18 cellular contexts compared by ENCODE assay signal in the genomic region with DNA sequence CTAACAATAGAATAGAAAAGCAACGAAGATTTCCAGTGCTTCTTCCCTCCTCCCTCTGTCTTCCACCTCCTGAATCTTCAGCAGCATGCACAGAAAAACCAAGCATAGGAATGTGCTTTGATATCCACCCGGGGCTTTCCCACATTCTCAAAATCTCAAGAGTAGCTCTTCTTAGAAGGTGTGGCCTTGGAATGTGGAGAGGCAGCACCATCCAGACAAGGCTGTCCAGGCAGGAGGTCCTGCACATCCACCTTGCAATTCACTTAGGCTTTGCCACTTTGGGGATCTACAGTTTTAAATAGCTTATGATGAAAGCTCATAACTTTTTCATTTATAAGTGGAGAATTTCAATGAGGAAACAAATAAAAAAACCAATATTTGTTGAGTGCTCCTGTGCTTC.
"Had no signal": no experiment of that assay in that cellular context is flagged by ENCODE, and none has a peak within 500 bp of the region (broad histone marks: within the 10 kb centered on the region; RNA-seq: fewer than 3 reads in every experiment).

No MANE protein-coding gene starts in this region.

- H2AFZ ChIP-seq: hepatocyte had no signal

- DNase-seq: activated CD4-positive, alpha-beta T cell treated with anti-CD3 and anti-CD28 coated beads, Interleukin-2, amount 50 U/mL, for 1 hour; activated CD8-positive, alpha-beta memory T cell treated with anti-CD3 and anti-CD28 coated beads for 24 hours; activated naive CD4-positive, alpha-beta T cell treated with Interleukin-2 at 50 U/mL for 16 hours; aorta; dorsolateral prefrontal cortex; left ventricle myocardium superior; stimulated activated CD4-positive, alpha-beta T cell treated with anti-CD3 and anti-CD28 coated beads, Interleukin-12 subunit alpha, Interleukin-12 subunit beta, amount 100 ng/mL, for 4 hours; stimulated activated CD4-positive, alpha-beta T cell treated with anti-CD3 and anti-CD28 coated beads, Interleukin-2, amount 100 ng/mL, for 24 hours; T-cell; T-helper 9 cell had no signal

- H3K4me3 ChIP-seq: cardiac muscle cell, hepatocyte, SK-N-MC had no signal

- FAIRE-seq: keratinocyte had no signal

- H3K4me2 ChIP-seq: hepatocyte had no signal

- H3K27ac ChIP-seq: cardiac muscle cell, hepatocyte, SK-N-MC had no signal

- H3K4me3 Mint-ChIP-seq: activated T-helper 17 cell treated with anti-CD3 and anti-CD28 coated beads, Interleukin-2, amount 50 U/mL, for 72 hours; mesothelial cell of epicardium; neural crest cell; T-cell had no signal

- H3K9me3 Mint-ChIP-seq: mesothelial cell of epicardium, neural crest cell, T-cell had no signal

- H3K27me3 ChIP-seq: dorsolateral prefrontal cortex, hepatocyte had no signal

- H3K36me3 ChIP-seq: cardiac muscle cell had no signal

- H3K4me1 Mint-ChIP-seq: activated T-helper 17 cell treated with anti-CD3 and anti-CD28 coated beads, Interleukin-2, amount 50 U/mL, for 72 hours; T-cell had no signal

- H3K79me2 ChIP-seq: hepatocyte had no signal

- H3K36me3 Mint-ChIP-seq: mesothelial cell of epicardium, T-cell had no signal

- H3K27ac Mint-ChIP-seq: activated T-helper 17 cell treated with anti-CD3 and anti-CD28 coated beads, Interleukin-2, amount 50 U/mL, for 72 hours; mesothelial cell of epicardium; T-cell had no signal

- ATAC-seq: activated CD4-positive, CD25-positive, alpha-beta regulatory T cell treated with anti-CD3 and anti-CD28 coated beads, Interleukin-2, amount 50 U/mL, for 24 hours; activated T-helper 17 cell treated with anti-CD3 and anti-CD28 coated beads, Interleukin-2, amount 50 U/mL, for 72 hours; left ventricle myocardium superior; T-cell had no signal
